Comparison of ENCODE assay signal across 1 cellular context in the genomic region with DNA sequence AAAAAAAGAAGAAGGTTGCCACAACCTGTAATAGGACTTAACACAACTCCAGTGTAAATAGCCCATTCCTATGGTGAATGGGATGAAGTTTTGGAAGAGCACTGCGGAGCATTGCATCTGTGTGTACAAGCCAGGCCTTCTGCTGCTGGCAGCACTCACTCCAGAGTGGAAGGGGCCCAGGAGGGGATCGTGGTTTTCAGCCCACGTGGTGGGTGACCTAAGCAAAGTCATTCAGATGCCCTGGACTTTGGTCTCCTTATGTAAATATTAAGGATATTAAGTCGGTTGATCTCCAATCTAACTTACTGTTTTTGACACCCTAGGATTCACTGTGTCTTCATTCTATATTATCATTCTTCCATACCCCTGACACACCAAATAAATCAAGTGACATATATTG. TPM values are rescaled to one million over a fixed set of nuclear protein-coding genes. Genes with fewer than 3 reads are reported as not detected.
"Had no signal": no experiment of that assay in that cellular context is flagged by ENCODE, and none has a peak within 500 bp of the region (broad histone marks: within the 10 kb centered on the region; RNA-seq: fewer than 3 reads in every experiment).

No MANE protein-coding gene starts in this region.

RNA-seq across cellular contexts. Expression of a gene that starts 2.7 kb away (rescaled TPM):
- total RNA-seq: body of pancreas had no signal
